Comparison of ENCODE assay signal across 16 cellular contexts in genomic region chr2:106183093-106183837, GRCh38. TPM values are rescaled to one million over a fixed set of nuclear protein-coding genes. Genes with fewer than 3 reads are reported as not detected.
DNase-seq lines count a peak whose midpoint lies in the region; ATAC-seq and TF ChIP-seq lines count a peak whose summit lies in the region.
"Had no signal": no experiment of that assay in that cellular context is flagged by ENCODE, and none has a peak within 500 bp of the region (broad histone marks: within the 10 kb centered on the region; RNA-seq: fewer than 3 reads in every experiment).

No MANE protein-coding gene starts in this region.

- no peak overlapping the region for H3K4me3 ChIP-seq in GM23338
- no peak overlapping the region for H3K4me3 ChIP-seq in SK-N-SH (ENCODE audit: low read depth in 2 of 2, low read length in 1 of 2)
- H3K4me3 ChIP-seq in BE2C (ENCODE audit: low read depth, low read length): no peak overlapping the region
- H3K4me3 ChIP-seq: SJSA1 had no signal

- peaks cover 98% of the 10 kb centered on the region for H3K79me2 ChIP-seq in GM23338 (replicated peaks; ENCODE audit: insufficient read depth)
- H3K79me2 ChIP-seq in SK-N-SH (ENCODE audit: insufficient read depth): peaks cover 48% of the 10 kb centered on the region

- TF ChIP-seq CTCF in GM23338 (conservative IDR thresholded peaks at IDR 0.05; ENCODE audit: low read depth in 2 of 2): no peak
- no peak for TF ChIP-seq CTCF in WTC11 (IDR thresholded peaks at IDR 0.05)
- TF ChIP-seq CTCF in SK-N-SH (IDR thresholded peaks at IDR 0.05): no peak
- TF ChIP-seq CTCF in BE2C (IDR thresholded peaks at IDR 0.05; ENCODE audit: low read depth, low read length): no peak

- H4K20me1 ChIP-seq in GM23338 (replicated peaks; ENCODE audit: insufficient read depth): peaks cover 26% of the 10 kb centered on the region
- no peaks in the 10 kb centered on the region for H4K20me1 ChIP-seq in SK-N-SH (ENCODE audit: insufficient read depth)

- no peak overlapping the region for H2AFZ ChIP-seq in GM23338
- no peak overlapping the region for H2AFZ ChIP-seq in SK-N-SH (ENCODE audit: low read depth)

- TF ChIP-seq RAD21 in SK-N-SH (IDR thresholded peaks at IDR 0.05; ENCODE audit: low read length): no peak

- H3K9me3 Mint-ChIP-seq in GM23338: no peaks in the 10 kb centered on the region; the same call in 2 of the 3 replicates
- no peaks in the 10 kb centered on the region for H3K9me3 Mint-ChIP-seq in WTC11
- H3K9me3 Mint-ChIP-seq in stimulated activated naive B cell treated with anti-CD40 and anti-IgM and Interleukin-4, amounts not matched to agents 10 μg/mL and 1 μg/mL and 100 μg/mL, for 72 hours: no peaks in the 10 kb centered on the region
- H3K9me3 Mint-ChIP-seq: activated B cell treated with CpG ODN at 0.5 μM for 24 hours; CD4-positive, alpha-beta memory T cell; memory B cell; stimulated activated memory B cell treated with anti-CD40 and anti-IgM and Interleukin-4, amounts not matched to agents 10 μg/mL and 1 μg/mL and 100 μg/mL, for 72 hours had no signal

- no peak for ATAC-seq in GM23338
- ATAC-seq in WTC11: no peak
- ATAC-seq in stimulated activated naive B cell treated with anti-CD40 and anti-IgM and Interleukin-4, amounts not matched to agents 10 μg/mL and 1 μg/mL and 100 μg/mL, for 72 hours (replicated peaks): peak in 1 of 2 donors; percentile 16
- ATAC-seq: stimulated activated memory B cell treated with anti-CD40 and anti-IgM and Interleukin-4, amounts not matched to agents 10 μg/mL and 1 μg/mL and 100 μg/mL, for 72 hours had no signal

- H3K36me3 ChIP-seq in GM23338 (ENCODE audit: insufficient read depth): no peaks in the 10 kb centered on the region
- no peaks in the 10 kb centered on the region for H3K36me3 ChIP-seq in SK-N-SH (replicated peaks in 1 of 2; ENCODE audit: control insufficient read depth in 1 of 2, insufficient read depth in 2 of 2, low read length in 1 of 2)
- H3K36me3 ChIP-seq in BE2C: no peaks in the 10 kb centered on the region

- H3K27me3 ChIP-seq in GM23338 (ENCODE audit: insufficient read depth) (no peaks in the 10 kb centered on the region), SK-N-SH (ENCODE audit: insufficient read depth) (no peaks in the 10 kb centered on the region), BE2C (no peaks in the 10 kb centered on the region)
- H3K27me3 ChIP-seq: SJSA1 had no signal

- H3K9me2 ChIP-seq in GM23338 (ENCODE audit: insufficient read depth): no peaks in the 10 kb centered on the region
- no peaks in the 10 kb centered on the region for H3K9me2 ChIP-seq in SK-N-SH

- H3K27me3 Mint-ChIP-seq in GM23338 (ENCODE audit: insufficient read depth, low read depth, poor library complexity) (no peaks in the 10 kb centered on the region), WTC11 (ENCODE audit: low read depth) (no peaks in the 10 kb centered on the region)
- no peaks in the 10 kb centered on the region for H3K27me3 Mint-ChIP-seq in stimulated activated naive B cell treated with anti-CD40 and anti-IgM and Interleukin-4, amounts not matched to agents 10 μg/mL and 1 μg/mL and 100 μg/mL, for 72 hours
- H3K27me3 Mint-ChIP-seq: activated B cell treated with CpG ODN at 0.5 μM for 24 hours; CD4-positive, alpha-beta memory T cell; memory B cell; stimulated activated memory B cell treated with anti-CD40 and anti-IgM and Interleukin-4, amounts not matched to agents 10 μg/mL and 1 μg/mL and 100 μg/mL, for 72 hours had no signal

- POLR2A ChIA-PET in WTC11 (lab: Charles Lee) (no interaction called here), SK-N-SH (lab: Yijun Ruan, JAX) (no interaction called here)

- H3K4me1 Mint-ChIP-seq in GM23338 (peaks cover 30% of the 10 kb centered on the region), WTC11 (peaks cover 34% of the 10 kb centered on the region)
- H3K4me1 Mint-ChIP-seq in stimulated activated naive B cell treated with anti-CD40 and anti-IgM and Interleukin-4, amounts not matched to agents 10 μg/mL and 1 μg/mL and 100 μg/mL, for 72 hours: peaks cover 30 to 85% of the 10 kb centered on the region in 2 donors

- no peak for TF ChIP-seq EP300 in SK-N-SH (IDR thresholded peaks at IDR 0.05; ENCODE audit: borderline replicate concordance in 1 of 2, low read depth in 1 of 2, low read length in 1 of 2)

- CTCF ChIA-PET in WTC11 (lab: Charles Lee): no interaction called here
- CTCF ChIA-PET in SK-N-SH (lab: Yijun Ruan, JAX): no interaction called here

- H3K27ac ChIP-seq in GM23338 (ENCODE audit: low read depth): no peak overlapping the region
- no peak overlapping the region for H3K27ac ChIP-seq in SK-N-SH (ENCODE audit: low read depth in 2 of 2, low read length in 1 of 2)
- H3K27ac ChIP-seq: KMS-11, SJSA1 had no signal

- H3K27ac Mint-ChIP-seq in GM23338 (peak overlapping the region; percentile 61; the same call in 1 of the 2 replicates), WTC11 (peak overlapping the region; percentile 61; the same call in 1 of the 2 replicates)
- peak overlapping the region; percentile 1 for H3K27ac Mint-ChIP-seq in stimulated activated naive B cell treated with anti-CD40 and anti-IgM and Interleukin-4, amounts not matched to agents 10 μg/mL and 1 μg/mL and 100 μg/mL, for 72 hours
- H3K27ac Mint-ChIP-seq: activated B cell treated with CpG ODN at 0.5 μM for 24 hours; memory B cell; stimulated activated memory B cell treated with anti-CD40 and anti-IgM and Interleukin-4, amounts not matched to agents 10 μg/mL and 1 μg/mL and 100 μg/mL, for 72 hours had no signal

- H3K36me3 Mint-ChIP-seq in GM23338 (ENCODE audit: low read depth) (no peaks in the 10 kb centered on the region), WTC11 (peaks cover 5% of the 10 kb centered on the region; the same call in 1 of the 2 replicates)
- H3K36me3 Mint-ChIP-seq in stimulated activated naive B cell treated with anti-CD40 and anti-IgM and Interleukin-4, amounts not matched to agents 10 μg/mL and 1 μg/mL and 100 μg/mL, for 72 hours: peaks cover 13 to 31% of the 10 kb centered on the region in 2 donors

- DNase-seq in GM23338 (ENCODE audit: low spot score) (no peak), WTC11 (ENCODE audit: low spot score) (no peak), globus pallidus (ENCODE audit: low spot score) (peak; percentile 18), SK-N-SH (no peak), BE2C (no peak), NCI-H1436 (lab: John Stamatoyannopoulos, UW) (no peak)
- no peak for DNase-seq in stimulated activated naive B cell treated with anti-CD40 and anti-IgM and Interleukin-4, amounts not matched to agents 10 μg/mL and 1 μg/mL and 100 μg/mL, for 72 hours
- DNase-seq: activated B cell treated with CpG ODN at 0.5 μM for 24 hours; activated T-cell treated with anti-CD3 and anti-CD28 coated beads, Interleukin-2, amount 50 U/mL, for 1 hour; CD4-positive, alpha-beta memory T cell; NCI-H2029; stimulated activated CD4-positive, alpha-beta T cell treated with anti-CD3 and anti-CD28 coated beads, Interleukin-2, amount 100 ng/mL, for 48 hours had no signal

- H3K9me3 ChIP-seq in SK-N-SH: no peaks in the 10 kb centered on the region
- H3K9me3 ChIP-seq in BE2C: no peaks in the 10 kb centered on the region
- H3K9me3 ChIP-seq: SJSA1 had no signal

- H3K4me1 ChIP-seq in GM23338 (ENCODE audit: insufficient read depth) (peaks cover 8% of the 10 kb centered on the region), SK-N-SH (ENCODE audit: control insufficient read depth in 1 of 2, insufficient read depth in 2 of 2, low read depth in 1 of 2, low read length in 1 of 2) (0 out of 4 replicates have a peak, but pooled peaks cover 0 to 3% of the 10 kb centered on the region in 2 experiments), BE2C (no peaks in the 10 kb centered on the region)

- H3K9ac ChIP-seq in SK-N-SH: no peak overlapping the region
- H3K9ac ChIP-seq: KMS-11 had no signal

- H3K4me3 Mint-ChIP-seq in GM23338 (no peak overlapping the region), WTC11 (no peak overlapping the region)
- peak overlapping the region; percentile 1 to 63 for H3K4me3 Mint-ChIP-seq in stimulated activated naive B cell treated with anti-CD40 and anti-IgM and Interleukin-4, amounts not matched to agents 10 μg/mL and 1 μg/mL and 100 μg/mL, for 72 hours
- H3K4me3 Mint-ChIP-seq: activated B cell treated with CpG ODN at 0.5 μM for 24 hours; memory B cell; stimulated activated memory B cell treated with anti-CD40 and anti-IgM and Interleukin-4, amounts not matched to agents 10 μg/mL and 1 μg/mL and 100 μg/mL, for 72 hours had no signal

- H3F3A ChIP-seq in GM23338 (replicated peaks; ENCODE audit: low read depth): no peaks in the 10 kb centered on the region
- H3F3A ChIP-seq in SK-N-SH (replicated peaks; ENCODE audit: insufficient read depth): no peaks in the 10 kb centered on the region

- H3K4me2 ChIP-seq in GM23338 (no peak overlapping the region), SK-N-SH (no peak overlapping the region)
- H3K4me2 ChIP-seq: KMS-11 had no signal

- 97% methylated on average over 3 of the region's 3 CpGs for WGBS in SK-N-SH (ENCODE audit: low lambda C conversion rate)

TF ChIP-seq in GM23338, 12 proteins besides CTCF, POLR2A, EP300 and RAD21:
- TF ChIP-seq JUNB (IDR thresholded peaks at IDR 0.05; ENCODE audit: unreplicated experiment) (no peak), STAT1 (IDR thresholded peaks at IDR 0.05; ENCODE audit: unreplicated experiment) (no peak), NANOG (IDR thresholded peaks at IDR 0.05; ENCODE audit: borderline replicate concordance) (no peak), ZNF114 (CRISPR knock-in tag; IDR thresholded peaks at IDR 0.05) (no peak)
TF ChIP-seq in GM23338: peak in this region for 0.

TF ChIP-seq in WTC11, 78 proteins besides CTCF, POLR2A, EP300 and RAD21 (continues in another document):
- TF ChIP-seq TP53 (CRISPR knock-in tag; IDR thresholded peaks at IDR 0.05) (no peak), ZNF263 (CRISPR knock-in tag; IDR thresholded peaks at IDR 0.05; ENCODE audit: low read depth) (no peak)

TF ChIP-seq in SK-N-SH, 30 proteins besides CTCF, POLR2A, EP300 and RAD21 (continues in another document):
- TF ChIP-seq ELF1 (IDR thresholded peaks at IDR 0.05) (no peak), USF2 (IDR thresholded peaks at IDR 0.05; ENCODE audit: borderline replicate concordance, low read depth, low read length) (no peak)

RNA-seq across cellular contexts. Expression of gene UXS1, which starts 10.8 kb away (rescaled TPM):
- 50.2 and 131 TPM in 2 replicates for total RNA-seq in GM23338 (2014; rRNA removed; shearing (Covaris generic))
- polyA plus RNA-seq in GM23338 (2016; fragmentation: Nextera tagmentation; extraction: Ambion mirVana) (38.4 and 48.7 TPM in 2 replicates), SK-N-SH (2012; rRNA removed) (55.9 and 67.6 TPM in 2 replicates)
- total RNA-seq in WTC11 (2021): 39.2 to 44.7 TPM (median 42.6 TPM) in 3 replicates
- polyA plus RNA-seq in SK-N-SH (2012; cell fraction: cytosol; rRNA removed): 61.2 and 61.7 TPM in 2 replicates
- 34.2 and 37.5 TPM in 2 replicates for polyA plus RNA-seq in SK-N-SH (2012; cell fraction: nucleus; rRNA removed)
- 42.1 TPM for polyA plus RNA-seq in BE2C (2012; ENCODE audit: insufficient read depth, insufficient read length, low read depth)

Comparison
In these comparisons a context has a peak if more than half of its experiments do, and no peak if none do; other contexts are left out.
1. H3K27ac Mint-ChIP-seq: peak in every context shown above with its lines; median percentile 61 in GM23338; 61 in WTC11; 1 in stimulated activated naive B cell treated with anti-CD40 and anti-IgM and Interleukin-4, amounts not matched to agents 10 μg/mL and 1 μg/mL and 100 μg/mL, for 72 hours.
2. H3K4me3 Mint-ChIP-seq: peak in stimulated activated naive B cell treated with anti-CD40 and anti-IgM and Interleukin-4, amounts not matched to agents 10 μg/mL and 1 μg/mL and 100 μg/mL, for 72 hours (2 of 2); none in GM23338 (single experiment) and WTC11 (single experiment).